1 cellular context compared by ENCODE assay signal in genomic region chr1:27830621-27831424, GRCh38.
TF ChIP-seq lines count a peak whose summit lies in the region.

PPP1R8 (plus strand) TSS chr1:27830782; CDS start chr1:27830836, 54 bp downstream.

TF ChIP-seq in HepG2, 621 proteins besides CTCF, POLR2A, EP300 and RAD21 (continued from another document and continues in another):
- TF ChIP-seq TFDP1 (CRISPR knock-in tag; IDR thresholded peaks at IDR 0.05; ENCODE audit: borderline replicate concordance) (peak; percentile 69), POLR2G (IDR thresholded peaks at IDR 0.05; ENCODE audit: low read depth, low read length) (peak; percentile 98), FUBP1 (CRISPR knock-in tag; IDR thresholded peaks at IDR 0.05; ENCODE audit: borderline replicate concordance) (no peak), GPN1 (CRISPR knock-in tag; IDR thresholded peaks at IDR 0.05; ENCODE audit: borderline replicate concordance) (no peak), ELF1 (CRISPR knock-in tag; IDR thresholded peaks at IDR 0.05) (peak; percentile 59), ZNF766 (CRISPR knock-in tag; IDR thresholded peaks at IDR 0.05; ENCODE audit: borderline replicate concordance) (no peak), CBX2 (IDR thresholded peaks at IDR 0.05; ENCODE audit: low read depth, low read length) (no peak), CBX2 (CRISPR knock-in tag; IDR thresholded peaks at IDR 0.05; ENCODE audit: low read depth) (no peak), ZBED4 (CRISPR knock-in tag; IDR thresholded peaks at IDR 0.05; ENCODE audit: borderline replicate concordance) (no peak; the same call in 1 of the 2 replicates), PITX1 (CRISPR knock-in tag; IDR thresholded peaks at IDR 0.05) (no peak; the same call in 1 of the 2 replicates), RCOR2 (CRISPR knock-in tag; IDR thresholded peaks at IDR 0.05) (peak; percentile 40; the same call in 1 of the 2 replicates), ATAD3A (CRISPR knock-in tag; IDR thresholded peaks at IDR 0.05) (no peak), ATF7-NPFF (CRISPR knock-in tag; IDR thresholded peaks at IDR 0.05; ENCODE audit: low read depth) (peak; percentile 87), SNAI1 (CRISPR knock-in tag; IDR thresholded peaks at IDR 0.05; ENCODE audit: borderline replicate concordance) (no peak; the same call in 1 of the 2 replicates), ZNF572 (CRISPR knock-in tag; IDR thresholded peaks at IDR 0.05) (peak; percentile 47; the same call in 1 of the 2 replicates), ZNF224 (CRISPR knock-in tag; IDR thresholded peaks at IDR 0.05) (no peak), REXO4 (CRISPR knock-in tag; IDR thresholded peaks at IDR 0.05; ENCODE audit: borderline replicate concordance) (no peak), ZNF816 (CRISPR knock-in tag; IDR thresholded peaks at IDR 0.05; ENCODE audit: borderline replicate concordance) (peak; percentile 65; the same call in 1 of the 2 replicates), ZNF350 (CRISPR knock-in tag; IDR thresholded peaks at IDR 0.05; ENCODE audit: borderline replicate concordance, low read depth) (peak; percentile 93; the same call in 1 of the 2 replicates), TFDP2 (CRISPR knock-in tag; IDR thresholded peaks at IDR 0.05) (peak; percentile 74; the same call in 1 of the 2 replicates), PAX8 (CRISPR knock-in tag; IDR thresholded peaks at IDR 0.05; ENCODE audit: borderline replicate concordance) (no peak), ZBTB46 (CRISPR knock-in tag; IDR thresholded peaks at IDR 0.05; ENCODE audit: borderline replicate concordance) (no peak), HMG20A (CRISPR knock-in tag; IDR thresholded peaks at IDR 0.05; ENCODE audit: borderline replicate concordance) (no peak), ZNF44 (CRISPR knock-in tag; IDR thresholded peaks at IDR 0.05) (no peak), ZNF143 (CRISPR knock-in tag; IDR thresholded peaks at IDR 0.05) (peak; percentile 93)
- TF ChIP-seq, protein P1, sequence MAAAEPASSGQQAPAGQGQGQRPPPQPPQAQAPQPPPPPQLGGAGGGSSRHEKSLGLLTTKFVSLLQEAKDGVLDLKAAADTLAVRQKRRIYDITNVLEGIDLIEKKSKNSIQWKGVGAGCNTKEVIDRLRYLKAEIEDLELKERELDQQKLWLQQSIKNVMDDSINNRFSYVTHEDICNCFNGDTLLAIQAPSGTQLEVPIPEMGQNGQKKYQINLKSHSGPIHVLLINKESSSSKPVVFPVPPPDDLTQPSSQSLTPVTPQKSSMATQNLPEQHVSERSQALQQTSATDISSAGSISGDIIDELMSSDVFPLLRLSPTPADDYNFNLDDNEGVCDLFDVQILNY (CRISPR knock-in tag; conservative IDR thresholded peaks at IDR 0.05) = peak; percentile 62
- TF ChIP-seq, protein P2, sequence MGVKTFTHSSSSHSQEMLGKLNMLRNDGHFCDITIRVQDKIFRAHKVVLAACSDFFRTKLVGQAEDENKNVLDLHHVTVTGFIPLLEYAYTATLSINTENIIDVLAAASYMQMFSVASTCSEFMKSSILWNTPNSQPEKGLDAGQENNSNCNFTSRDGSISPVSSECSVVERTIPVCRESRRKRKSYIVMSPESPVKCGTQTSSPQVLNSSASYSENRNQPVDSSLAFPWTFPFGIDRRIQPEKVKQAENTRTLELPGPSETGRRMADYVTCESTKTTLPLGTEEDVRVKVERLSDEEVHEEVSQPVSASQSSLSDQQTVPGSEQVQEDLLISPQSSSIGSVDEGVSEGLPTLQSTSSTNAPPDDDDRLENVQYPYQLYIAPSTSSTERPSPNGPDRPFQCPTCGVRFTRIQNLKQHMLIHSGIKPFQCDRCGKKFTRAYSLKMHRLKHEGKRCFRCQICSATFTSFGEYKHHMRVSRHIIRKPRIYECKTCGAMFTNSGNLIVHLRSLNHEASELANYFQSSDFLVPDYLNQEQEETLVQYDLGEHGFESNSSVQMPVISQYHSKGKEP (CRISPR knock-in tag; IDR thresholded peaks at IDR 0.05) = no peak
- TF ChIP-seq, protein P3, sequence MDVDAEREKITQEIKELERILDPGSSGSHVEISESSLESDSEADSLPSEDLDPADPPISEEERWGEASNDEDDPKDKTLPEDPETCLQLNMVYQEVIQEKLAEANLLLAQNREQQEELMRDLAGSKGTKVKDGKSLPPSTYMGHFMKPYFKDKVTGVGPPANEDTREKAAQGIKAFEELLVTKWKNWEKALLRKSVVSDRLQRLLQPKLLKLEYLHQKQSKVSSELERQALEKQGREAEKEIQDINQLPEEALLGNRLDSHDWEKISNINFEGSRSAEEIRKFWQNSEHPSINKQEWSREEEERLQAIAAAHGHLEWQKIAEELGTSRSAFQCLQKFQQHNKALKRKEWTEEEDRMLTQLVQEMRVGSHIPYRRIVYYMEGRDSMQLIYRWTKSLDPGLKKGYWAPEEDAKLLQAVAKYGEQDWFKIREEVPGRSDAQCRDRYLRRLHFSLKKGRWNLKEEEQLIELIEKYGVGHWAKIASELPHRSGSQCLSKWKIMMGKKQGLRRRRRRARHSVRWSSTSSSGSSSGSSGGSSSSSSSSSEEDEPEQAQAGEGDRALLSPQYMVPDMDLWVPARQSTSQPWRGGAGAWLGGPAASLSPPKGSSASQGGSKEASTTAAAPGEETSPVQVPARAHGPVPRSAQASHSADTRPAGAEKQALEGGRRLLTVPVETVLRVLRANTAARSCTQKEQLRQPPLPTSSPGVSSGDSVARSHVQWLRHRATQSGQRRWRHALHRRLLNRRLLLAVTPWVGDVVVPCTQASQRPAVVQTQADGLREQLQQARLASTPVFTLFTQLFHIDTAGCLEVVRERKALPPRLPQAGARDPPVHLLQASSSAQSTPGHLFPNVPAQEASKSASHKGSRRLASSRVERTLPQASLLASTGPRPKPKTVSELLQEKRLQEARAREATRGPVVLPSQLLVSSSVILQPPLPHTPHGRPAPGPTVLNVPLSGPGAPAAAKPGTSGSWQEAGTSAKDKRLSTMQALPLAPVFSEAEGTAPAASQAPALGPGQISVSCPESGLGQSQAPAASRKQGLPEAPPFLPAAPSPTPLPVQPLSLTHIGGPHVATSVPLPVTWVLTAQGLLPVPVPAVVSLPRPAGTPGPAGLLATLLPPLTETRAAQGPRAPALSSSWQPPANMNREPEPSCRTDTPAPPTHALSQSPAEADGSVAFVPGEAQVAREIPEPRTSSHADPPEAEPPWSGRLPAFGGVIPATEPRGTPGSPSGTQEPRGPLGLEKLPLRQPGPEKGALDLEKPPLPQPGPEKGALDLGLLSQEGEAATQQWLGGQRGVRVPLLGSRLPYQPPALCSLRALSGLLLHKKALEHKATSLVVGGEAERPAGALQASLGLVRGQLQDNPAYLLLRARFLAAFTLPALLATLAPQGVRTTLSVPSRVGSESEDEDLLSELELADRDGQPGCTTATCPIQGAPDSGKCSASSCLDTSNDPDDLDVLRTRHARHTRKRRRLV (CRISPR knock-in tag; IDR thresholded peaks at IDR 0.05) = no peak
- TF ChIP-seq, protein P4, sequence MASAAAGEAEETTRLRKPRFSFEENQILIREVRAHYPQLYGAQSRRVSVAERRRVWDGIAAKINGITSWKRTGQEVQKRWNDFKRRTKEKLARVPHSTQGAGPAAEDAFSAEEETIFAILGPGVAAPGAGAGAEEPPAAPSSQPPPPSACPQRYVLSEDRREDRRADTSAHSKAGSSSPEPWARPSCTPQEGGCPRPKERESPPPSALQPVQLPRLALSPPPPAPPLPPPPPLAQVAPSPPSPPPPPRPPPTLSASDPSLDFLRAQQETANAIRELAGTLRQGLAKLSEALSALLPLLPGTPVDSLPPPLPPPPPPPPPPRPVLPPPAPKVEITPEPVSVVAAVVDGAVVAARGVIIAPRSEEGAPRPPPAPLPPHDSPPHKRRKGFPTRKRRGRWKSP (CRISPR knock-in tag; IDR thresholded peaks at IDR 0.05) = no peak
- TF ChIP-seq, protein P5, sequence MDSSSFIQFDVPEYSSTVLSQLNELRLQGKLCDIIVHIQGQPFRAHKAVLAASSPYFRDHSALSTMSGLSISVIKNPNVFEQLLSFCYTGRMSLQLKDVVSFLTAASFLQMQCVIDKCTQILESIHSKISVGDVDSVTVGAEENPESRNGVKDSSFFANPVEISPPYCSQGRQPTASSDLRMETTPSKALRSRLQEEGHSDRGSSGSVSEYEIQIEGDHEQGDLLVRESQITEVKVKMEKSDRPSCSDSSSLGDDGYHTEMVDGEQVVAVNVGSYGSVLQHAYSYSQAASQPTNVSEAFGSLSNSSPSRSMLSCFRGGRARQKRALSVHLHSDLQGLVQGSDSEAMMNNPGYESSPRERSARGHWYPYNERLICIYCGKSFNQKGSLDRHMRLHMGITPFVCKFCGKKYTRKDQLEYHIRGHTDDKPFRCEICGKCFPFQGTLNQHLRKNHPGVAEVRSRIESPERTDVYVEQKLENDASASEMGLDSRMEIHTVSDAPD (CRISPR knock-in tag; IDR thresholded peaks at IDR 0.05) = no peak
